In genomic region chr1:108896160-108897150, GRCh38 we compare ENCODE assay signal across 12 cellular contexts. TPM values are rescaled to one million over a fixed set of nuclear protein-coding genes. Genes with fewer than 3 reads are reported as not detected.
A peak's percentile ranks its signal among the peaks of the same experiment; 100 is the strongest.
DNase-seq lines count a peak whose midpoint lies in the region; ATAC-seq and TF ChIP-seq lines count a peak whose summit lies in the region.
"Had no signal": no experiment of that assay in that cellular context is flagged by ENCODE, and none has a peak within 500 bp of the region (broad histone marks: within the 10 kb centered on the region; RNA-seq: fewer than 3 reads in every experiment).

No MANE protein-coding gene starts in this region.

- H3K9me3 ChIP-seq in muscle layer of colon (ENCODE audit: low read length) = no peaks in the 10 kb centered on the region

- peak; percentile 45 for DNase-seq in AG10803 (ENCODE audit: low read depth)
- peak; percentile 40 for DNase-seq in LHCN-M2 (ENCODE audit: low read depth)
- DNase-seq in dedifferentiated amniotic fluid mesenchymal stem cell (ENCODE audit: extremely low spot score) = peak; percentile 34
- no peak for DNase-seq in activated CD4-positive, CD25-positive, alpha-beta regulatory T cell (lab: John Stamatoyannopoulos, UW)
- DNase-seq in D341Med (ENCODE audit: low spot score) = no peak
- no peak for DNase-seq in NCI-H2029 (lab: John Stamatoyannopoulos, UW)
- DNase-seq: CD4-positive, CD25-positive, alpha-beta regulatory T cell; kidney; NCI-H1417 had no signal

- H3K4me1 ChIP-seq in muscle layer of colon (ENCODE audit: insufficient read depth, low read length) = peaks cover 36% of the 10 kb centered on the region
- H3K4me1 ChIP-seq: parathyroid adenoma had no signal

- H3K27me3 ChIP-seq in muscle layer of colon (ENCODE audit: control insufficient read depth in 1 of 2, insufficient read depth in 2 of 2, low read length in 2 of 2) = no peaks in the 10 kb centered on the region

- H3K36me3 ChIP-seq in muscle layer of colon (ENCODE audit: insufficient read depth, low read length) = peaks cover 25% of the 10 kb centered on the region

- TF ChIP-seq CTCF in AG10803 (conservative IDR thresholded peaks at IDR 0.05; ENCODE audit: low read length) = no peak

- no peak overlapping the region for H3K9ac ChIP-seq in muscle layer of colon (ENCODE audit: low read length)
- H3K9ac ChIP-seq: parathyroid adenoma had no signal

- no peak for ATAC-seq in GM21447 (IDR thresholded peaks at IDR 0.05; ENCODE audit: unreplicated experiment)

- peak overlapping the region; percentile 4; the same call in 1 of the 2 replicates for H3K4me3 ChIP-seq in AG10803 (ENCODE audit: low read length)
- H3K4me3 ChIP-seq in muscle layer of colon (ENCODE audit: low read depth in 1 of 2, low read length in 2 of 2) = no peak overlapping the region

- H3K27ac ChIP-seq in muscle layer of colon (ENCODE audit: low read depth, low read length) = peak overlapping the region; percentile 36
- H3K27ac ChIP-seq: parathyroid adenoma had no signal

RNA-seq across cellular contexts. Expression of gene GPSM2, which starts 19.7 kb away (rescaled TPM):
- total RNA-seq in LHCN-M2 (2014; rRNA removed) = 89.8 and 107 TPM in 2 replicates
- 20.3 TPM for polyA plus RNA-seq in LHCN-M2 (2012)

RNA-seq across cellular contexts. Expression of gene AKNAD1, which starts 39.6 kb away (rescaled TPM):
- 0.58 and 2.7 TPM in 2 replicates for total RNA-seq in LHCN-M2 (2014; rRNA removed)
- polyA plus RNA-seq in LHCN-M2 (2012) = 1.5 TPM
- total RNA-seq: CD4-positive, CD25-positive, alpha-beta regulatory T cell; kidney had no signal
- polyA plus RNA-seq: CD4-positive, CD25-positive, alpha-beta regulatory T cell had no signal

Comparison
In these comparisons a context has a peak if more than half of its experiments do, and no peak if none do; other contexts are left out.
1. DNase-seq: peak in AG10803 (single experiment), LHCN-M2 (single experiment) and dedifferentiated amniotic fluid mesenchymal stem cell (single experiment); none in activated CD4-positive, CD25-positive, alpha-beta regulatory T cell (0 of 4), D341Med (single experiment) and NCI-H2029 (single experiment).